8 cellular contexts compared by ENCODE assay signal in the genomic region with DNA sequence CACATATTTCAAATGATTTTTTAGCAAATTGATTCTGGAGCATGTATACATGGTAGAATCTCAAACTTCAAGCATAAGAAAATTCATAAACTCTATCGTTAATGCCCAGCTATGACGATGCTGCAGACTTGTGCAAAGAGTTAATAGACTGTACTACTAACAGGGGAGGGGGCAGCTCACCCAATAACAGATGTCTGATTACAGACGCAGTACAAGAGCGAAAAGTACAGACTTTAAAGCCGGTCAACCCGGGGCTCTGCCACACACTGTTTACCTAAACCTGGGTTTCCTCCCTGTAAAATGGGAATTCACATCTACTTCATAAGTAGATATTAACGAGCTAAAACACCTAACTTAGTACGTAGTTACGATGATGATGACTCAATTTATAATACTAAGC. TPM values are rescaled to one million over a fixed set of nuclear protein-coding genes. Genes with fewer than 3 reads are reported as not detected.
DNase-seq lines count a peak whose midpoint lies in the region; ATAC-seq and TF ChIP-seq lines count a peak whose summit lies in the region.

No MANE protein-coding gene starts in this region.

- H3K9me3 Mint-ChIP-seq in activated T-cell treated with anti-CD3 and anti-CD28 coated beads, Interleukin-2, amount 50 U/mL, for 4 hours, result no peaks in the 10 kb centered on the region
- no peaks in the 10 kb centered on the region for H3K9me3 Mint-ChIP-seq in activated naive CD8-positive, alpha-beta T cell treated with anti-CD3 and anti-CD28 coated beads, Interleukin-2, amount 10 ng/mL, durations not matched to agents 7 days and 5 days

- intact Hi-C loops in left lung (cut with DNase I), result no loop called here
- intact Hi-C loops in transverse colon (cut with DNase I; ENCODE audit: low total_unique reads), result no loop called here

- peak overlapping the region; percentile 98 for H3K27ac Mint-ChIP-seq in activated naive CD8-positive, alpha-beta T cell treated with anti-CD3 and anti-CD28 coated beads, Interleukin-2, amount 10 ng/mL, durations not matched to agents 7 days and 5 days

- no peak for TF ChIP-seq CTCF in left lung (IDR thresholded peaks at IDR 0.05)
- TF ChIP-seq CTCF in transverse colon (IDR thresholded peaks at IDR 0.05), result no peak

- in situ Hi-C loops in transverse colon (cut with MboI; ENCODE audit: low pct_ligation_motif_present in 1 of 4, low pct_unique_long_range_greater_than_20kb in 1 of 4, low sequenced_read_pairs in 3 of 4), result no loop called here

- H3K27ac ChIP-seq in left lung (peak overlapping the region; percentile 87 to 90), transverse colon (peak overlapping the region; percentile 82 to 92 (median 87))

- no peaks in the 10 kb centered on the region for H3K27me3 Mint-ChIP-seq in activated T-cell treated with anti-CD3 and anti-CD28 coated beads, Interleukin-2, amount 50 U/mL, for 4 hours (ENCODE audit: low read depth)
- H3K27me3 Mint-ChIP-seq in activated naive CD8-positive, alpha-beta T cell treated with anti-CD3 and anti-CD28 coated beads, Interleukin-2, amount 10 ng/mL, durations not matched to agents 7 days and 5 days, result no peaks in the 10 kb centered on the region

- peaks cover 43% of the 10 kb centered on the region for H3K4me1 Mint-ChIP-seq in activated T-cell treated with anti-CD3 and anti-CD28 coated beads, Interleukin-2, amount 50 U/mL, for 4 hours (ENCODE audit: low read depth)
- peaks cover 29% of the 10 kb centered on the region for H3K4me1 Mint-ChIP-seq in activated naive CD8-positive, alpha-beta T cell treated with anti-CD3 and anti-CD28 coated beads, Interleukin-2, amount 10 ng/mL, durations not matched to agents 7 days and 5 days

- POLR2A ChIA-PET in activated naive CD8-positive, alpha-beta T cell treated with anti-CD3 and anti-CD28 coated beads, Interleukin-2, amount 10 ng/mL, durations not matched to agents 7 days and 5 days (lab: Charles Lee), result interaction anchor here (1.2 to 3.0 kb wide), 3 partner anchors 16 to 98 kb away, joined by 4 to 36 read pairs (median 14); partner anchors contain the start of genes CENPK, NLN, PPWD1 and SGTB

- peaks cover 18 to 46% of the 10 kb centered on the region in 2 donors for H3K4me1 ChIP-seq in left lung
- peaks cover 15 to 33% (median 21%) of the 10 kb centered on the region in 4 donors for H3K4me1 ChIP-seq in transverse colon

- H3K4me3 ChIP-seq in left lung (peak overlapping the region; percentile 82 to 93), transverse colon (peak overlapping the region; percentile 57 to 90 (median 85))

- H3K9me3 ChIP-seq in left lung, result no peaks in the 10 kb centered on the region
- no peaks in the 10 kb centered on the region for H3K9me3 ChIP-seq in transverse colon

- no peak for TF ChIP-seq EP300 in transverse colon (IDR thresholded peaks at IDR 0.05; ENCODE audit: low read depth)

- peak overlapping the region; percentile 87 for H3K4me3 Mint-ChIP-seq in activated T-cell treated with anti-CD3 and anti-CD28 coated beads, Interleukin-2, amount 50 U/mL, for 4 hours
- peak overlapping the region; percentile 97 for H3K4me3 Mint-ChIP-seq in activated naive CD8-positive, alpha-beta T cell treated with anti-CD3 and anti-CD28 coated beads, Interleukin-2, amount 10 ng/mL, durations not matched to agents 7 days and 5 days

- H3K36me3 Mint-ChIP-seq in activated T-cell treated with anti-CD3 and anti-CD28 coated beads, Interleukin-2, amount 50 U/mL, for 4 hours (ENCODE audit: insufficient read depth), result peaks cover 1% of the 10 kb centered on the region
- peaks cover 4% of the 10 kb centered on the region for H3K36me3 Mint-ChIP-seq in activated naive CD8-positive, alpha-beta T cell treated with anti-CD3 and anti-CD28 coated beads, Interleukin-2, amount 10 ng/mL, durations not matched to agents 7 days and 5 days

- H3K36me3 ChIP-seq in left lung (peaks cover 0 to 1% of the 10 kb centered on the region in 2 donors), transverse colon (peaks cover 0 to under 1% (median 0%) of the 10 kb centered on the region in 4 donors)

- TF ChIP-seq POLR2A in transverse colon (IDR thresholded peaks at IDR 0.05), result no peak

- no peak for DNase-seq in activated T-cell treated with anti-CD3 and anti-CD28 coated beads, Interleukin-2, amount 50 U/mL, for 4 hours
- no peak for DNase-seq in activated T-cell treated with anti-CD3 and anti-CD28 coated beads, Interleukin-2, amount 50 U/mL, for 1 hour
- no peak for DNase-seq in activated naive CD8-positive, alpha-beta T cell treated with anti-CD3 and anti-CD28 coated beads, Interleukin-2, amount 10 ng/mL, durations not matched to agents 7 days and 5 days
- DNase-seq in left lung, result no peak
- no peak for DNase-seq in transverse colon
- DNase-seq in COLO668 (lab: John Stamatoyannopoulos, UW; ENCODE audit: unreplicated experiment), result no peak

- ATAC-seq in activated T-cell treated with anti-CD3 and anti-CD28 coated beads, Interleukin-2, amount 50 U/mL, for 4 hours, result no peak
- no peak for ATAC-seq in activated naive CD8-positive, alpha-beta T cell treated with anti-CD3 and anti-CD28 coated beads, Interleukin-2, amount 10 ng/mL, durations not matched to agents 7 days and 5 days (ENCODE audit: low read depth)
- no peak for ATAC-seq in left lung
- ATAC-seq in HG02981 (IDR thresholded peaks at IDR 0.05; ENCODE audit: unreplicated experiment), result no peak
- no peak for ATAC-seq in HG03159 (IDR thresholded peaks at IDR 0.05; ENCODE audit: unreplicated experiment)

- WGBS in transverse colon (ENCODE audit: low coverage in 1 of 2), 2 donors, result 5 to 6% methylated on average over 7 to 9 of the region's 9 CpGs

- H3K27me3 ChIP-seq in left lung, result no peaks in the 10 kb centered on the region
- H3K27me3 ChIP-seq in transverse colon, result no peaks in the 10 kb centered on the region

RNA-seq across cellular contexts. Expression of gene TRIM23, which starts 0.7 kb away (rescaled TPM):
- total RNA-seq in activated T-cell treated with anti-CD3 and anti-CD28 coated beads, Interleukin-2, amount 50 U/mL, for 4 hours, result 1 to 10 TPM; 5.0 to 6.3 (median 5.5) TPM
- total RNA-seq in activated naive CD8-positive, alpha-beta T cell treated with anti-CD3 and anti-CD28 coated beads, Interleukin-2, amount 10 ng/mL, durations not matched to agents 7 days and 5 days, result 10 to 100 TPM; 13.6 to 14.6 TPM
- 10 to 100 TPM; 13.6 to 18.4 TPM for total RNA-seq in left lung
- total RNA-seq in transverse colon, result 10 to 100 TPM in 2 of 4 donors, 1 to 10 TPM in 2; 3.4 to 12.4 (median 7.7) TPM

RNA-seq across cellular contexts. Expression of gene SHLD3, which starts 1.3 kb away (rescaled TPM):
- 1 to 10 TPM; 7.2 to 8.0 (median 7.6) TPM for total RNA-seq in activated T-cell treated with anti-CD3 and anti-CD28 coated beads, Interleukin-2, amount 50 U/mL, for 4 hours
- total RNA-seq in activated naive CD8-positive, alpha-beta T cell treated with anti-CD3 and anti-CD28 coated beads, Interleukin-2, amount 10 ng/mL, durations not matched to agents 7 days and 5 days, result 1 to 10 TPM; 4.3 to 4.4 TPM
- 1 to 10 TPM; 3.1 to 4.1 TPM for total RNA-seq in left lung
- total RNA-seq in transverse colon, result 1 to 10 TPM in 2 of 4 donors, under 1 TPM in 1, not detected in 1; 1.00 to 5.7 (median 2.9) TPM

RNA-seq across cellular contexts. Expression of gene TRAPPC13, which starts 1.3 kb away (rescaled TPM):
- total RNA-seq in activated T-cell treated with anti-CD3 and anti-CD28 coated beads, Interleukin-2, amount 50 U/mL, for 4 hours, result 10 to 100 TPM; 18.5 to 21.8 (median 18.7) TPM
- 10 to 100 TPM; 18.8 to 24.1 TPM for total RNA-seq in activated naive CD8-positive, alpha-beta T cell treated with anti-CD3 and anti-CD28 coated beads, Interleukin-2, amount 10 ng/mL, durations not matched to agents 7 days and 5 days
- total RNA-seq in left lung (10 to 100 TPM; 18.4 to 20.2 TPM), transverse colon (10 to 100 TPM in 2 of 4 donors, 1 to 10 TPM in 2; 3.0 to 24.1 (median 11.9) TPM)
